1 cellular context compared by ENCODE assay signal in genomic region chr9:112422417-112423148, GRCh38.
TF ChIP-seq lines count a peak whose summit lies in the region.

No MANE protein-coding gene starts in this region.

TF ChIP-seq in K562, 482 proteins besides CTCF, POLR2A, EP300 and RAD21 (continued from another document and continues in another):
- TF ChIP-seq ZNF695 (CRISPR knock-in tag; IDR thresholded peaks at IDR 0.05) (no peak), NONO (IDR thresholded peaks at IDR 0.05; ENCODE audit: low read depth in 2 of 2, low read length in 1 of 2) (peak in 1 of 2 experiments; percentile 95; a peak in 2 of 4 replicates), ZNF589 (CRISPR knock-in tag; IDR thresholded peaks at IDR 0.05; ENCODE audit: low read depth) (peak; percentile 95), RB1 (IDR thresholded peaks at IDR 0.05; ENCODE audit: low read depth) (peak; percentile 25; the same call in 1 of the 2 replicates), CSDE1 (IDR thresholded peaks at IDR 0.05) (peak in 1 of 2 experiments; percentile 32; a peak in 1 of 4 replicates), NR4A1 (CRISPR knock-in tag; IDR thresholded peaks at IDR 0.05) (no peak), NR4A1 (tag; IDR thresholded peaks at IDR 0.05) (peak; percentile 82; the same call in 1 of the 2 replicates), NCOA2 (IDR thresholded peaks at IDR 0.05; ENCODE audit: partially characterized antibody in 2 of 2) (peak; percentile 84 to 87), ZNF212 (CRISPR knock-in tag; IDR thresholded peaks at IDR 0.05) (no peak), CREM (IDR thresholded peaks at IDR 0.05; ENCODE audit: low read depth) (peak; percentile 69), SLC30A9 (CRISPR knock-in tag; IDR thresholded peaks at IDR 0.05) (no peak), ZNF318 (IDR thresholded peaks at IDR 0.05; ENCODE audit: borderline replicate concordance in 1 of 2, low read depth in 1 of 2) (peak in 1 of 2 experiments; percentile 77; a peak in 2 of 4 replicates), ZBTB17 (CRISPR knock-in tag; IDR thresholded peaks at IDR 0.05) (peak; percentile 72; the same call in 1 of the 2 replicates), SMARCE1 (IDR thresholded peaks at IDR 0.05) (peak; percentile 100), CREBBP (IDR thresholded peaks at IDR 0.05; ENCODE audit: low read depth, low read length) (no peak), TCFL5 (CRISPR knock-in tag; conservative IDR thresholded peaks at IDR 0.05) (0 out of 2 replicates have a peak, but pooled peaks have one; percentile 32), KDM1A (IDR thresholded peaks at IDR 0.05) (peak; percentile 95 to 97), PHB2 (IDR thresholded peaks at IDR 0.05; ENCODE audit: low read depth) (peak; percentile 98), KLF1 (tag; IDR thresholded peaks at IDR 0.05) (no peak), GABPA (tag; conservative IDR thresholded peaks at IDR 0.05; ENCODE audit: low read depth) (peak; percentile 45; the same call in 1 of the 2 replicates), PBX2 (CRISPR knock-in tag; IDR thresholded peaks at IDR 0.05; ENCODE audit: low read depth) (no peak), PBX2 (tag; conservative IDR thresholded peaks at IDR 0.05; ENCODE audit: low read depth) (peak; percentile 91), ZNF57 (CRISPR knock-in tag; IDR thresholded peaks at IDR 0.05) (no peak), PKNOX1 (IDR thresholded peaks at IDR 0.05) (peak; percentile 83), TRIM24 (IDR thresholded peaks at IDR 0.05) (peak; percentile 92 to 98), ZNF740 (CRISPR knock-in tag; IDR thresholded peaks at IDR 0.05) (no peak), ZNF740 (tag; IDR thresholded peaks at IDR 0.05) (no peak), SOX6 (IDR thresholded peaks at IDR 0.05) (peak; percentile 100), POLR2B (IDR thresholded peaks at IDR 0.05; ENCODE audit: low read depth, partially characterized antibody) (no peak), GATAD2B (IDR thresholded peaks at IDR 0.05; ENCODE audit: borderline replicate concordance) (peak; percentile 99), CBFA2T2 (conservative IDR thresholded peaks at IDR 0.05) (peak; percentile 98), ZNF184 (CRISPR knock-in tag; IDR thresholded peaks at IDR 0.05) (no peak), ESRRA (IDR thresholded peaks at IDR 0.05; ENCODE audit: borderline replicate concordance, low read depth) (0 out of 2 replicates have a peak, but pooled peaks have one; percentile 12), MTA1 (IDR thresholded peaks at IDR 0.05; ENCODE audit: borderline replicate concordance) (peak; percentile 96), GATAD2A (IDR thresholded peaks at IDR 0.05) (peak; percentile 96), TCF7 (IDR thresholded peaks at IDR 0.05; ENCODE audit: borderline replicate concordance) (peak; percentile 79; the same call in 1 of the 2 replicates)
- TF ChIP-seq, protein P1, sequence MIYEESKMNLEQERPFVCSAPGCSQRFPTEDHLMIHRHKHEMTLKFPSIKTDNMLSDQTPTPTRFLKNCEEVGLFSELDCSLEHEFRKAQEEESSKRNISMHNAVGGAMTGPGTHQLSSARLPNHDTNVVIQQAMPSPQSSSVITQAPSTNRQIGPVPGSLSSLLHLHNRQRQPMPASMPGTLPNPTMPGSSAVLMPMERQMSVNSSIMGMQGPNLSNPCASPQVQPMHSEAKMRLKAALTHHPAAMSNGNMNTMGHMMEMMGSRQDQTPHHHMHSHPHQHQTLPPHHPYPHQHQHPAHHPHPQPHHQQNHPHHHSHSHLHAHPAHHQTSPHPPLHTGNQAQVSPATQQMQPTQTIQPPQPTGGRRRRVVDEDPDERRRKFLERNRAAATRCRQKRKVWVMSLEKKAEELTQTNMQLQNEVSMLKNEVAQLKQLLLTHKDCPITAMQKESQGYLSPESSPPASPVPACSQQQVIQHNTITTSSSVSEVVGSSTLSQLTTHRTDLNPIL (CRISPR knock-in tag; IDR thresholded peaks at IDR 0.05): no peak
- TF ChIP-seq, protein P2, sequence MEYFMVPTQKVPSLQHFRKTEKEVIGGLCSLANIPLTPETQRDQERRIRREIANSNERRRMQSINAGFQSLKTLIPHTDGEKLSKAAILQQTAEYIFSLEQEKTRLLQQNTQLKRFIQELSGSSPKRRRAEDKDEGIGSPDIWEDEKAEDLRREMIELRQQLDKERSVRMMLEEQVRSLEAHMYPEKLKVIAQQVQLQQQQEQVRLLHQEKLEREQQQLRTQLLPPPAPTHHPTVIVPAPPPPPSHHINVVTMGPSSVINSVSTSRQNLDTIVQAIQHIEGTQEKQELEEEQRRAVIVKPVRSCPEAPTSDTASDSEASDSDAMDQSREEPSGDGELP (CRISPR knock-in tag; IDR thresholded peaks at IDR 0.05; ENCODE audit: borderline replicate concordance): no peak
- TF ChIP-seq, protein P3, sequence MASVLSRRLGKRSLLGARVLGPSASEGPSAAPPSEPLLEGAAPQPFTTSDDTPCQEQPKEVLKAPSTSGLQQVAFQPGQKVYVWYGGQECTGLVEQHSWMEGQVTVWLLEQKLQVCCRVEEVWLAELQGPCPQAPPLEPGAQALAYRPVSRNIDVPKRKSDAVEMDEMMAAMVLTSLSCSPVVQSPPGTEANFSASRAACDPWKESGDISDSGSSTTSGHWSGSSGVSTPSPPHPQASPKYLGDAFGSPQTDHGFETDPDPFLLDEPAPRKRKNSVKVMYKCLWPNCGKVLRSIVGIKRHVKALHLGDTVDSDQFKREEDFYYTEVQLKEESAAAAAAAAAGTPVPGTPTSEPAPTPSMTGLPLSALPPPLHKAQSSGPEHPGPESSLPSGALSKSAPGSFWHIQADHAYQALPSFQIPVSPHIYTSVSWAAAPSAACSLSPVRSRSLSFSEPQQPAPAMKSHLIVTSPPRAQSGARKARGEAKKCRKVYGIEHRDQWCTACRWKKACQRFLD (CRISPR knock-in tag; IDR thresholded peaks at IDR 0.05): peak; percentile 72; the same call in 1 of the 2 replicates
- TF ChIP-seq, protein P4, sequence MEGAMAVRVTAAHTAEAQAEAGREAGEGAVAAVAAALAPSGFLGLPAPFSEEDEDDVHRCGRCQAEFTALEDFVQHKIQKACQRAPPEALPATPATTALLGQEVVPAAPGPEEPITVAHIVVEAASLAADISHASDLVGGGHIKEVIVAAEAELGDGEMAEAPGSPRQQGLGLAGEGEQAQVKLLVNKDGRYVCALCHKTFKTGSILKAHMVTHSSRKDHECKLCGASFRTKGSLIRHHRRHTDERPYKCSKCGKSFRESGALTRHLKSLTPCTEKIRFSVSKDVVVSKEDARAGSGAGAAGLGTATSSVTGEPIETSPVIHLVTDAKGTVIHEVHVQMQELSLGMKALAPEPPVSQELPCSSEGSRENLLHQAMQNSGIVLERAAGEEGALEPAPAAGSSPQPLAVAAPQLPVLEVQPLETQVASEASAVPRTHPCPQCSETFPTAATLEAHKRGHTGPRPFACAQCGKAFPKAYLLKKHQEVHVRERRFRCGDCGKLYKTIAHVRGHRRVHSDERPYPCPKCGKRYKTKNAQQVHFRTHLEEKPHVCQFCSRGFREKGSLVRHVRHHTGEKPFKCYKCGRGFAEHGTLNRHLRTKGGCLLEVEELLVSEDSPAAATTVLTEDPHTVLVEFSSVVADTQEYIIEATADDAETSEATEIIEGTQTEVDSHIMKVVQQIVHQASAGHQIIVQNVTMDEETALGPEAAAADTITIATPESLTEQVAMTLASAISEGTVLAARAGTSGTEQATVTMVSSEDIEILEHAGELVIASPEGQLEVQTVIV (CRISPR knock-in tag; IDR thresholded peaks at IDR 0.05; ENCODE audit: borderline replicate concordance): 0 out of 2 replicates have a peak, but pooled peaks have one; percentile 19
- TF ChIP-seq, protein P5, sequence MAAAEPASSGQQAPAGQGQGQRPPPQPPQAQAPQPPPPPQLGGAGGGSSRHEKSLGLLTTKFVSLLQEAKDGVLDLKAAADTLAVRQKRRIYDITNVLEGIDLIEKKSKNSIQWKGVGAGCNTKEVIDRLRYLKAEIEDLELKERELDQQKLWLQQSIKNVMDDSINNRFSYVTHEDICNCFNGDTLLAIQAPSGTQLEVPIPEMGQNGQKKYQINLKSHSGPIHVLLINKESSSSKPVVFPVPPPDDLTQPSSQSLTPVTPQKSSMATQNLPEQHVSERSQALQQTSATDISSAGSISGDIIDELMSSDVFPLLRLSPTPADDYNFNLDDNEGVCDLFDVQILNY (CRISPR knock-in tag; IDR thresholded peaks at IDR 0.05): no peak
